Comparison of ENCODE assay signal across 9 cellular contexts in genomic region chr17:17994271-17994670, GRCh38. TPM values are rescaled to one million over a fixed set of nuclear protein-coding genes. Genes with fewer than 3 reads are reported as not detected.
DNase-seq lines count a peak whose midpoint lies in the region; ATAC-seq and TF ChIP-seq lines count a peak whose summit lies in the region.
"Had no signal": no experiment of that assay in that cellular context is flagged by ENCODE, and none has a peak within 500 bp of the region (broad histone marks: within the 10 kb centered on the region; RNA-seq: fewer than 3 reads in every experiment).

No MANE protein-coding gene starts in this region.

- CTCF ChIA-PET in AG04449 (lab: Yijun Ruan, JAX), result interaction anchor here (0.6 to 6.5 kb wide), 15 partner anchors 8 to 126 kb away, joined by 3 to 42 read pairs (median 5); partner anchors contain the start of genes DRC3 and TOM1L2
- CTCF ChIA-PET in HCT116 (lab: Charles Lee), result interaction anchor here (0.8 to 1.0 kb wide), 2 partner anchors 13 to 14 kb away, joined by 4 to 6 read pairs; no protein-coding TSS in a partner anchor
- CTCF ChIA-PET in activated B cell treated with CpG ODN at 0.5 μM for 24 hours (lab: Charles Lee), result no interaction called here

- peaks cover 18 to 34% of the 10 kb centered on the region in 2 experiments for H3K4me1 ChIP-seq in HCT116 (ENCODE audit: control insufficient read depth in 1 of 2, insufficient read depth in 2 of 2, low read length in 2 of 2)
- H3K4me1 ChIP-seq in MM.1S (ENCODE audit: low read length), result no peaks in the 10 kb centered on the region

- TF ChIP-seq CTCF in AG04449 (IDR thresholded peaks at IDR 0.05; ENCODE audit: insufficient read depth, low read length, missing control alignments), result peak; percentile 50
- TF ChIP-seq CTCF in HCT116 (IDR thresholded peaks at IDR 0.05 in 2 of 3, conservative IDR thresholded peaks at IDR 0.05 in 1 of 3; ENCODE audit: borderline replicate concordance in 1 of 3, insufficient read depth in 1 of 3, low read depth in 2 of 3, low read length in 2 of 3), result peak; percentile 20 to 62 (median 55); a peak in 5 of 6 replicates
- no peak for TF ChIP-seq CTCF in activated B cell treated with CpG ODN at 0.5 μM for 24 hours (IDR thresholded peaks at IDR 0.05)
- no peak; the same call in 1 of the 2 replicates for TF ChIP-seq CTCF in MM.1S (IDR thresholded peaks at IDR 0.05; ENCODE audit: low read length)

- H3K9me3 ChIP-seq in HCT116 (ENCODE audit: control insufficient read depth in 1 of 2, insufficient read depth in 1 of 2, low read depth in 1 of 2, low read length in 2 of 2) (no peaks in the 10 kb centered on the region), MM.1S (replicated peaks; ENCODE audit: insufficient read depth, low read length) (no peaks in the 10 kb centered on the region)

- H3K9me2 ChIP-seq in HCT116 (ENCODE audit: insufficient read depth) (no peaks in the 10 kb centered on the region), MM.1S (replicated peaks; ENCODE audit: insufficient read depth, low read length) (no peaks in the 10 kb centered on the region)

- H3K79me2 ChIP-seq in HCT116 (ENCODE audit: insufficient read depth, low read length) (no peaks in the 10 kb centered on the region), MM.1S (ENCODE audit: low read length) (no peaks in the 10 kb centered on the region)

- H4K20me1 ChIP-seq in HCT116 (ENCODE audit: insufficient read depth), result no peaks in the 10 kb centered on the region
- no peaks in the 10 kb centered on the region for H4K20me1 ChIP-seq in MM.1S (ENCODE audit: insufficient read depth, low read length)

- no peak overlapping the region; the same call in 1 of the 2 replicates for H3K27ac ChIP-seq in HCT116 (ENCODE audit: low read depth, low read length)
- H3K27ac ChIP-seq in MM.1S (ENCODE audit: low read length), result no peak overlapping the region

- no peaks in the 10 kb centered on the region for H3K27me3 ChIP-seq in HCT116 (ENCODE audit: insufficient read depth, low read length)
- no peaks in the 10 kb centered on the region for H3K27me3 ChIP-seq in MM.1S (replicated peaks; ENCODE audit: insufficient read depth, low read length)

- no peaks in the 10 kb centered on the region for H3K36me3 Mint-ChIP-seq in activated B cell treated with CpG ODN at 0.5 μM for 24 hours (ENCODE audit: low read depth)
- H3K36me3 Mint-ChIP-seq: activated naive CD4-positive, alpha-beta T cell treated with anti-CD3 and anti-CD28 coated beads, Interleukin-2, amount 50 U/mL, for 72 hours had no signal

- H3K9ac ChIP-seq in HCT116 (ENCODE audit: low read length), result no peak overlapping the region
- H3K9ac ChIP-seq in MM.1S (ENCODE audit: low read length), result no peak overlapping the region

- H3K4me2 ChIP-seq in HCT116 (ENCODE audit: low read length), result no peak overlapping the region
- H3K4me2 ChIP-seq in MM.1S (ENCODE audit: low read depth, low read length), result no peak overlapping the region

- H3K4me3 ChIP-seq in AG04449 (ENCODE audit: low read depth, low read length) (no peak overlapping the region), HCT116 (replicated peaks in 1 of 2; ENCODE audit: low read depth in 1 of 2, low read length in 2 of 2) (no peak overlapping the region), MM.1S (ENCODE audit: low read length) (no peak overlapping the region)

- DNase-seq in AG04449 (ENCODE audit: low read depth, low spot score), result no peak
- peak; percentile 15 for DNase-seq in HCT116 (ENCODE audit: low read depth, low spot score)
- DNase-seq in activated B cell treated with CpG ODN at 0.5 μM for 24 hours, result no peak
- peak; percentile 81 for DNase-seq in iPS-NIHi11 (ENCODE audit: low spot score)
- DNase-seq in MM.1S, result no peak

- ATAC-seq in HCT116 (peak; percentile 83), activated B cell treated with CpG ODN at 0.5 μM for 24 hours (ENCODE audit: low read depth) (peak; percentile 18), HG02870 (IDR thresholded peaks at IDR 0.05; ENCODE audit: unreplicated experiment) (no peak), HG02623 (IDR thresholded peaks at IDR 0.05; ENCODE audit: unreplicated experiment) (no peak), HG02981 (IDR thresholded peaks at IDR 0.05; ENCODE audit: unreplicated experiment) (no peak)

- H2AFZ ChIP-seq in HCT116 (ENCODE audit: low read depth, low read length, poor library complexity, severe bottlenecking), result no peak overlapping the region
- H2AFZ ChIP-seq in MM.1S (ENCODE audit: low read length), result no peak overlapping the region

- POLR2A ChIA-PET in AG04449 (lab: Yijun Ruan, JAX) (no interaction called here), HCT116 (lab: Charles Lee) (no interaction called here), activated B cell treated with CpG ODN at 0.5 μM for 24 hours (lab: Charles Lee) (no interaction called here)

- no peak overlapping the region for H3K4me3 Mint-ChIP-seq in activated B cell treated with CpG ODN at 0.5 μM for 24 hours

- intact Hi-C loops in HCT116 (cut with micrococcal nuclease), result loop anchor here (5.0 kb wide), 1 partner anchor 43 kb away; the partner anchor contains the start of genes ATPAF2 and GID4
- intact Hi-C loops in activated B cell treated with CpG ODN at 0.5 μM for 24 hours (cut with micrococcal nuclease), result loop anchor here (5.0 kb wide), 1 partner anchor 38 kb away; no protein-coding TSS in a partner anchor

- RAD21 ChIA-PET in HCT116 (lab: Charles Lee; ENCODE audit: low non-redundant PET in 1 of 2, low total read pairs in 2 of 2, uncharacterized antibody in 2 of 2, unreplicated experiment in 2 of 2), result no interaction called here

- H3K36me3 ChIP-seq in HCT116 (ENCODE audit: control insufficient read depth in 1 of 2, insufficient read depth in 2 of 2, low read length in 2 of 2) (no peaks in the 10 kb centered on the region), MM.1S (replicated peaks; ENCODE audit: insufficient read depth, low read length) (no peaks in the 10 kb centered on the region)

- H3K4me1 Mint-ChIP-seq in activated B cell treated with CpG ODN at 0.5 μM for 24 hours, result no peaks in the 10 kb centered on the region

- H3K27me3 Mint-ChIP-seq in activated B cell treated with CpG ODN at 0.5 μM for 24 hours, result no peaks in the 10 kb centered on the region

- BruUV-seq in HCT116 (replicated peaks; lab: Mats Ljungman, UMichigan), result no TSS peak

- TF ChIP-seq POLR2A in HCT116 (IDR thresholded peaks at IDR 0.05; ENCODE audit: borderline replicate concordance, extremely low read depth, insufficient read depth, insufficient read length), result no peak

- no peaks in the 10 kb centered on the region for H3F3A ChIP-seq in MM.1S (ENCODE audit: insufficient read depth, low read length)

- H3K9me3 Mint-ChIP-seq in activated B cell treated with CpG ODN at 0.5 μM for 24 hours, result no peaks in the 10 kb centered on the region
- H3K9me3 Mint-ChIP-seq: activated naive CD4-positive, alpha-beta T cell treated with anti-CD3 and anti-CD28 coated beads, Interleukin-2, amount 50 U/mL, for 72 hours had no signal

- H3K27ac Mint-ChIP-seq in activated B cell treated with CpG ODN at 0.5 μM for 24 hours, result no peak overlapping the region
- H3K27ac Mint-ChIP-seq: activated naive CD4-positive, alpha-beta T cell treated with anti-CD3 and anti-CD28 coated beads, Interleukin-2, amount 50 U/mL, for 72 hours had no signal

- peak; percentile 41; the same call in 1 of the 2 replicates for TF ChIP-seq RAD21 in HCT116 (IDR thresholded peaks at IDR 0.05; ENCODE audit: low read depth)

TF ChIP-seq in HCT116, 20 proteins besides CTCF, POLR2A, EP300 and RAD21 (continues in another document):
- no peak for TF ChIP-seq SIN3A (IDR thresholded peaks at IDR 0.05; ENCODE audit: low read depth)
- TF ChIP-seq JUND (IDR thresholded peaks at IDR 0.05), result no peak
- no peak for TF ChIP-seq CEBPB (IDR thresholded peaks at IDR 0.05; ENCODE audit: low read depth)
- TF ChIP-seq FOSL1 (IDR thresholded peaks at IDR 0.05; ENCODE audit: low read depth), result no peak
- TF ChIP-seq YY1 (IDR thresholded peaks at IDR 0.05; ENCODE audit: extremely low read depth, insufficient replicate concordance, low read depth, low read length), result no peak
- no peak for TF ChIP-seq SP1 (IDR thresholded peaks at IDR 0.05; ENCODE audit: low read depth)
- no peak for TF ChIP-seq EZH2phosphoT487 (IDR thresholded peaks at IDR 0.05; ENCODE audit: borderline replicate concordance)
- no peak for TF ChIP-seq CBX3 (IDR thresholded peaks at IDR 0.05; ENCODE audit: low read depth)
- TF ChIP-seq ZNF274 (IDR thresholded peaks at IDR 0.05; ENCODE audit: low read depth, low read length), result no peak
- no peak for TF ChIP-seq EZH2 (IDR thresholded peaks at IDR 0.05)
- TF ChIP-seq TCF7L2 (IDR thresholded peaks at IDR 0.05; ENCODE audit: borderline replicate concordance, extremely low read depth, insufficient read depth, insufficient read length), result no peak

RNA-seq across cellular contexts. Expression of gene DRC3, which starts 21.6 kb away (rescaled TPM):
- 2.4 TPM for total RNA-seq in HCT116 (2021; ENCODE audit: unreplicated experiment)
- polyA plus RNA-seq in HCT116 (2012), result 1.6 TPM in 2 replicates
- not detected in 2 replicates for total RNA-seq in activated B cell treated with CpG ODN at 0.5 μM for 24 hours

RNA-seq across cellular contexts. Expression of gene TOM1L2, which starts 22.1 kb away (rescaled TPM):
- total RNA-seq in HCT116 (2021; ENCODE audit: unreplicated experiment), result 24.1 TPM
- polyA plus RNA-seq in HCT116 (2012), result 20.4 and 20.6 TPM in 2 replicates
- total RNA-seq in activated B cell treated with CpG ODN at 0.5 μM for 24 hours, result 15.2 and 18.3 TPM in 2 replicates

RNA-seq across cellular contexts. Expression of gene ATPAF2, which starts 44.7 kb away (rescaled TPM):
- total RNA-seq in HCT116 (2021; ENCODE audit: unreplicated experiment) (46.1 TPM), activated B cell treated with CpG ODN at 0.5 μM for 24 hours (60.7 and 69.1 TPM in 2 replicates)
- 22.9 and 31.0 TPM in 2 replicates for polyA plus RNA-seq in HCT116 (2012)

RNA-seq across cellular contexts. Expression of gene GID4, which starts 44.9 kb away (rescaled TPM):
- total RNA-seq in HCT116 (2021; ENCODE audit: unreplicated experiment) (10.8 TPM), activated B cell treated with CpG ODN at 0.5 μM for 24 hours (6.8 and 7.3 TPM in 2 replicates)
- polyA plus RNA-seq in HCT116 (2012), result 6.5 and 7.2 TPM in 2 replicates

Comparison
In these comparisons a context has a peak if more than half of its experiments do, and no peak if none do; other contexts are left out.
1. DNase-seq: peak in HCT116 (single experiment) and iPS-NIHi11 (single experiment); none in AG04449 (single experiment), activated B cell treated with CpG ODN at 0.5 μM for 24 hours (single experiment) and MM.1S (single experiment).
2. CTCF ChIP-seq: peak in AG04449 (single experiment) and HCT116 (3 of 3); none in activated B cell treated with CpG ODN at 0.5 μM for 24 hours (single experiment) and MM.1S (single experiment).
3. ATAC-seq: peak in HCT116 (single experiment) and activated B cell treated with CpG ODN at 0.5 μM for 24 hours (single experiment); none in HG02870 (single experiment), HG02623 (single experiment) and HG02981 (single experiment).